1 cellular context compared by ENCODE assay signal in genomic region chr16:22007509-22008214, GRCh38.
TF ChIP-seq lines count a peak whose summit lies in the region.

TSS of gene MOSMO (plus strand) at chr16:22008111. CDS start at chr16:22008302, 191 bp downstream.

TF ChIP-seq in HEK293, 187 proteins besides CTCF, POLR2A, EP300 and RAD21 (continued from another document):
- TF ChIP-seq ZBTB20 (tag by site-specific recombination; IDR thresholded peaks at IDR 0.05) (peak; percentile 68), KLF16 (tag by site-specific recombination; IDR thresholded peaks at IDR 0.05) (no peak), ZNF324 (tag by site-specific recombination; IDR thresholded peaks at IDR 0.05) (no peak), ZNF18 (tag by site-specific recombination; IDR thresholded peaks at IDR 0.05) (no peak), ZBTB17 (tag by site-specific recombination; IDR thresholded peaks at IDR 0.05) (peak; percentile 49), ZEB2 (tag by site-specific recombination; IDR thresholded peaks at IDR 0.05) (peak; percentile 65; the same call in 1 of the 2 replicates), ZNF211 (tag by site-specific recombination; IDR thresholded peaks at IDR 0.05; ENCODE audit: low read depth) (no peak), ZNF426 (tag by site-specific recombination; IDR thresholded peaks at IDR 0.05) (no peak), ZNF19 (tag by site-specific recombination; IDR thresholded peaks at IDR 0.05; ENCODE audit: low read depth) (no peak), ZNF530 (tag by site-specific recombination; IDR thresholded peaks at IDR 0.05; ENCODE audit: low read depth) (no peak), ZNF302 (tag by site-specific recombination; IDR thresholded peaks at IDR 0.05; ENCODE audit: low read depth) (no peak), PRDM6 (tag by site-specific recombination; IDR thresholded peaks at IDR 0.05) (no peak), ELK4 (IDR thresholded peaks at IDR 0.05; ENCODE audit: borderline replicate concordance, low read depth, low read length) (no peak), ZNF274 (IDR thresholded peaks at IDR 0.05; ENCODE audit: low read length) (no peak), ZNF274 (tag by site-specific recombination; IDR thresholded peaks at IDR 0.05; ENCODE audit: borderline replicate concordance) (no peak), ZNF146 (tag by site-specific recombination; IDR thresholded peaks at IDR 0.05) (no peak)
